Comparison of ENCODE assay signal across 19 cellular contexts in genomic region chr20:46270977-46271744, GRCh38. TPM values are rescaled to one million over a fixed set of nuclear protein-coding genes. Genes with fewer than 3 reads are reported as not detected.
"Had no signal": no experiment of that assay in that cellular context is flagged by ENCODE, and none has a peak within 500 bp of the region (broad histone marks: within the 10 kb centered on the region; RNA-seq: fewer than 3 reads in every experiment).

No MANE protein-coding gene starts in this region.

- H3K4me2 ChIP-seq: smooth muscle cell had no signal

- H3K4me1 ChIP-seq: colonic mucosa, esophagus muscularis mucosa, right lobe of liver, suprapubic skin had no signal

- H3K4me3 ChIP-seq: colonic mucosa, esophagus muscularis mucosa, lung, ovary, right lobe of liver, smooth muscle cell, suprapubic skin had no signal

- H3K36me3 Mint-ChIP-seq: activated naive CD8-positive, alpha-beta T cell treated with anti-CD3 and anti-CD28 coated beads, Interleukin-2, amount 10 ng/mL, durations not matched to agents 7 days and 5 days; type B pancreatic cell had no signal

- H3K27ac Mint-ChIP-seq: activated naive CD8-positive, alpha-beta T cell treated with anti-CD3 and anti-CD28 coated beads, Interleukin-2, amount 10 ng/mL, durations not matched to agents 7 days and 5 days; type B pancreatic cell had no signal

- H3K9me3 Mint-ChIP-seq: activated naive CD8-positive, alpha-beta T cell treated with anti-CD3 and anti-CD28 coated beads, Interleukin-2, amount 10 ng/mL, durations not matched to agents 7 days and 5 days; type B pancreatic cell had no signal

- DNase-seq: activated CD4-positive, alpha-beta T cell treated with anti-CD3 and anti-CD28 coated beads, Interleukin-2, amount 50 U/mL, for 1 hour; activated naive CD4-positive, alpha-beta T cell; activated naive CD8-positive, alpha-beta T cell treated with anti-CD3 and anti-CD28 coated beads, Interleukin-2, amount 10 ng/mL, durations not matched to agents 7 days and 5 days; central memory CD4-positive, alpha-beta T cell; colonic mucosa; left colon; midbrain; ovary; right lobe of liver; stimulated activated naive CD8-positive, alpha-beta T cell treated with anti-CD3 and anti-CD28 coated beads, Interleukin-15, Interleukin-2, amounts not matched to agents 100 U/mL and 50 U/mL, for 24 hours had no signal

- H3K36me3 ChIP-seq: colonic mucosa, esophagus muscularis mucosa, ovary, right lobe of liver, suprapubic skin had no signal

- H3K27ac ChIP-seq: colonic mucosa, esophagus muscularis mucosa, ovary, right lobe of liver, suprapubic skin had no signal

- H3K4me1 Mint-ChIP-seq: activated naive CD8-positive, alpha-beta T cell treated with anti-CD3 and anti-CD28 coated beads, Interleukin-2, amount 10 ng/mL, durations not matched to agents 7 days and 5 days had no signal

- H3K27me3 ChIP-seq: colonic mucosa, ovary, right lobe of liver had no signal

- H3K4me3 Mint-ChIP-seq: activated naive CD8-positive, alpha-beta T cell treated with anti-CD3 and anti-CD28 coated beads, Interleukin-2, amount 10 ng/mL, durations not matched to agents 7 days and 5 days; brain; type B pancreatic cell had no signal

- H3K9me3 ChIP-seq: colonic mucosa, ovary, right lobe of liver, suprapubic skin had no signal

- ATAC-seq: left colon; right lobe of liver; stimulated activated naive CD8-positive, alpha-beta T cell treated with anti-CD3 and anti-CD28 coated beads, Interleukin-15, Interleukin-2, amounts not matched to agents 100 U/mL and 50 U/mL, for 24 hours had no signal

RNA-seq across cellular contexts. Expression of gene CDH22, which starts 37.1 kb away (rescaled TPM):
- total RNA-seq: activated CD8-positive, alpha-beta memory T cell treated with anti-CD3 and anti-CD28 coated beads for 36 hours; activated naive CD8-positive, alpha-beta T cell treated with anti-CD3 and anti-CD28 coated beads, Interleukin-2, amount 10 ng/mL, durations not matched to agents 7 days and 5 days; myocyte; pulmonary artery endothelial cell; right lobe of liver; smooth muscle cell had no signal
